8 cellular contexts compared by ENCODE assay signal in genomic region chr18:6729247-6730091, GRCh38. TPM values are rescaled to one million over a fixed set of nuclear protein-coding genes. Genes with fewer than 3 reads are reported as not detected.
DNase-seq lines count a peak whose midpoint lies in the region; ATAC-seq and TF ChIP-seq lines count a peak whose summit lies in the region.

Gene ARHGAP28 (plus strand): TSS chr18:6729716. CDS start chr18:6729822, 106 bp downstream.

- H3K9me3 Mint-ChIP-seq in osteocyte (ENCODE audit: unreplicated experiment): no peaks in the 10 kb centered on the region

- peak within 1 kb of the TSS; percentile 97 for H3K27ac Mint-ChIP-seq in osteocyte (ENCODE audit: unreplicated experiment)

- peak within 1 kb of the TSS; percentile 92 for H3K4me3 Mint-ChIP-seq in osteocyte (ENCODE audit: unreplicated experiment)

- H3K27me3 Mint-ChIP-seq in osteocyte (ENCODE audit: unreplicated experiment): peaks cover 13% of the 10 kb centered on the region

- TF ChIP-seq CTCF in osteocyte (IDR thresholded peaks at IDR 0.05): peak; percentile 50

- ATAC-seq in HG02885 (IDR thresholded peaks at IDR 0.05; ENCODE audit: poor library complexity, unreplicated experiment): peak; percentile 80
- peak; percentile 96 to 97 for ATAC-seq in left cardiac atrium

- intact Hi-C loops in left cardiac atrium (cut with DNase I): no loop called here

- peak within 1 kb of the TSS; percentile 61 for H3K27ac ChIP-seq in angular gyrus (ENCODE audit: low read depth, low read length)

- DNase-seq in activated CD4-positive, alpha-beta T cell treated with anti-CD3 and anti-CD28 coated beads for 48 hours: peak; percentile 16
- no peak for DNase-seq in activated CD4-positive, alpha-beta T cell treated with anti-CD3 and anti-CD28 coated beads for 1 hour
- DNase-seq in NCI-H345 (lab: John Stamatoyannopoulos, UW) (peak; percentile 85), left cardiac atrium (peak; percentile 83), osteocyte (ENCODE audit: extremely low spot score, unreplicated experiment) (peak; percentile 92)
- no peak for DNase-seq in activated CD4-positive, CD25-positive, alpha-beta regulatory T cell treated with anti-CD3 and anti-CD28 coated beads, Interleukin-2, amount 50 U/mL, for 72 hours

- H3K36me3 Mint-ChIP-seq in osteocyte (ENCODE audit: unreplicated experiment): no peaks in the 10 kb centered on the region

- peaks cover 45% of the 10 kb centered on the region for H3K4me1 Mint-ChIP-seq in osteocyte (ENCODE audit: unreplicated experiment)

RNA-seq across cellular contexts. Expression of gene ARHGAP28, which starts in this region (rescaled TPM):
- total RNA-seq in left cardiac atrium (1 to 10 TPM; 1.8 to 3.5 TPM), osteocyte (18.1 and 22.8 TPM in 2 replicates)

Comparison
In these comparisons a context has a peak if more than half of its experiments do, and no peak if none do; other contexts are left out.
1. DNase-seq: peak in activated CD4-positive, alpha-beta T cell treated with anti-CD3 and anti-CD28 coated beads for 48 hours (single experiment), NCI-H345 (single experiment), left cardiac atrium (single experiment) and osteocyte (single experiment); none in activated CD4-positive, alpha-beta T cell treated with anti-CD3 and anti-CD28 coated beads for 1 hour (single experiment) and activated CD4-positive, CD25-positive, alpha-beta regulatory T cell treated with anti-CD3 and anti-CD28 coated beads, Interleukin-2, amount 50 U/mL, for 72 hours (single experiment).